In the genomic region with DNA sequence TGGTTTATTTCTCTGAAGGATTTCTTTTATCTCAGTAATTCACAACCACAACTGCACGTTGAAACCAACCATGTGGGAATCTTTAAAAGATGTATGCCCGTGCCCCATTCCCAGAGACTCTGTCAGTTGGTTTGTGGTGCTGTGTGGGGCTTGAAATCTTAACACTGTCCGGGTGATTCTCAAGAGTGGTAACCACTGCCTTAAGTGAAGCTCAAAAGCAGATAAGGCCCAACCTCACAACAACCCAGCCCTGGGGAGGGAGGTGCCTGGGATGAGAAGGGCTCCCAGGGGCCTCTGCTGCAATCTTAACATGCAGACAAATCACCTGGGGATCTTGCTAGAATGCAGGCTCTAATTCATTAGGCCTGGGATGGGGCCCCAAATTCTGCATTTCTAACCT, we compare ENCODE assay signal across 2 cellular contexts.
TF ChIP-seq lines count a peak whose summit lies in the region.

No MANE protein-coding gene starts in this region.

TF ChIP-seq in A549, 52 proteins besides CTCF, POLR2A, EP300 and RAD21:
- TF ChIP-seq, protein P1, sequence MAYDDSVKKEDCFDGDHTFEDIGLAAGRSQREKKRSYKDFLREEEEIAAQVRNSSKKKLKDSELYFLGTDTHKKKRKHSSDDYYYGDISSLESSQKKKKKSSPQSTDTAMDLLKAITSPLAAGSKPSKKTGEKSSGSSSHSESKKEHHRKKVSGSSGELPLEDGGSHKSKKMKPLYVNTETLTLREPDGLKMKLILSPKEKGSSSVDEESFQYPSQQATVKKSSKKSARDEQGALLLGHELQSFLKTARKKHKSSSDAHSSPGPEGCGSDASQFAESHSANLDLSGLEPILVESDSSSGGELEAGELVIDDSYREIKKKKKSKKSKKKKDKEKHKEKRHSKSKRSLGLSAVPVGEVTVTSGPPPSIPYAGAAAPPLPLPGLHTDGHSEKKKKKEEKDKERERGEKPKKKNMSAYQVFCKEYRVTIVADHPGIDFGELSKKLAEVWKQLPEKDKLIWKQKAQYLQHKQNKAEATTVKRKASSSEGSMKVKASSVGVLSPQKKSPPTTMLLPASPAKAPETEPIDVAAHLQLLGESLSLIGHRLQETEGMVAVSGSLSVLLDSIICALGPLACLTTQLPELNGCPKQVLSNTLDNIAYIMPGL (CRISPR knock-in tag; IDR thresholded peaks at IDR 0.05; ENCODE audit: borderline replicate concordance) = no peak
- TF ChIP-seq RNF2 (IDR thresholded peaks at IDR 0.05; ENCODE audit: borderline replicate concordance, low read depth) (no peak), FOSB (CRISPR knock-in tag; IDR thresholded peaks at IDR 0.05) (no peak), HDAC2 (IDR thresholded peaks at IDR 0.05) (no peak), MAX (IDR thresholded peaks at IDR 0.05) (no peak), SREBF2 (IDR thresholded peaks at IDR 0.05) (no peak)

TF ChIP-seq in H1, 55 proteins besides CTCF, POLR2A, EP300 and RAD21 (continued from another document):
- TF ChIP-seq RXRA (IDR thresholded peaks at IDR 0.05; ENCODE audit: insufficient read depth, low read depth, low read length) = no peak
- no peak for TF ChIP-seq GTF2F1 (IDR thresholded peaks at IDR 0.05; ENCODE audit: borderline replicate concordance, low read depth, low read length)
- TF ChIP-seq POLR2AphosphoS5 (IDR thresholded peaks at IDR 0.05; ENCODE audit: low read depth, low read length) = no peak
- no peak for TF ChIP-seq BCL11A (IDR thresholded peaks at IDR 0.05; ENCODE audit: low read depth in 2 of 2, low read length in 2 of 2)
- TF ChIP-seq SIX5 (IDR thresholded peaks at IDR 0.05; ENCODE audit: low read depth, low read length) = no peak
- no peak for TF ChIP-seq CTBP2 (IDR thresholded peaks at IDR 0.05; ENCODE audit: borderline replicate concordance, insufficient read depth, insufficient read length, low read length)
